ENCODE assay signal across 23 cellular contexts in genomic region chr15:80157215-80157614, GRCh38. TPM values are rescaled to one million over a fixed set of nuclear protein-coding genes. Genes with fewer than 3 reads are reported as not detected.
DNase-seq lines count a peak whose midpoint lies in the region; TF ChIP-seq lines count a peak whose summit lies in the region.
"Had no signal": no experiment of that assay in that cellular context is flagged by ENCODE, and none has a peak within 500 bp of the region (broad histone marks: within the 10 kb centered on the region; RNA-seq: fewer than 3 reads in every experiment).

No MANE protein-coding gene starts in this region.

- peaks cover 9% of the 10 kb centered on the region for H3K27me3 Mint-ChIP-seq in neural progenitor cell (ENCODE audit: insufficient read depth, low read depth)
- H3K27me3 Mint-ChIP-seq: T-cell had no signal

- no peak overlapping the region for H3K4me3 Mint-ChIP-seq in neural progenitor cell
- H3K4me3 Mint-ChIP-seq: CD14-positive monocyte, H9, HFFc6, T-cell had no signal

- H3K27ac ChIP-seq in hepatocyte (peak overlapping the region; percentile 29), neural progenitor cell (no peak overlapping the region)
- H3K27ac ChIP-seq: GM23248, HL-60, KMS-11, SJCRH30 had no signal

- peaks cover 28% of the 10 kb centered on the region for H3K4me1 Mint-ChIP-seq in neural progenitor cell

- H3K27me3 ChIP-seq in hepatocyte (no peaks in the 10 kb centered on the region), neural progenitor cell (peaks cover 10% of the 10 kb centered on the region), BE2C (no peaks in the 10 kb centered on the region)
- H3K27me3 ChIP-seq: SJCRH30 had no signal

- no peak overlapping the region for H3K9ac ChIP-seq in neural progenitor cell
- H3K9ac ChIP-seq: GM23248, KMS-11 had no signal

- H4K20me1 ChIP-seq in hepatocyte (ENCODE audit: insufficient read depth, poor library complexity, severe bottlenecking) (no peaks in the 10 kb centered on the region), neural progenitor cell (ENCODE audit: low read depth) (no peaks in the 10 kb centered on the region)

- H3K9me2 ChIP-seq in hepatocyte (replicated peaks; ENCODE audit: insufficient read depth): no peaks in the 10 kb centered on the region

- H3K9me3 Mint-ChIP-seq in neural progenitor cell: no peaks in the 10 kb centered on the region
- H3K9me3 Mint-ChIP-seq: CD14-positive monocyte, H9, HFFc6, T-cell had no signal

- H3K36me3 Mint-ChIP-seq in neural progenitor cell: no peaks in the 10 kb centered on the region

- H2AFZ ChIP-seq in hepatocyte (no peak overlapping the region), neural progenitor cell (replicated peaks) (no peak overlapping the region)
- H2AFZ ChIP-seq: GM23248 had no signal

- no peak overlapping the region for H3K27ac Mint-ChIP-seq in neural progenitor cell
- H3K27ac Mint-ChIP-seq: H9, HFFc6, T-cell had no signal

- peaks cover 12% of the 10 kb centered on the region for H3K79me2 ChIP-seq in hepatocyte
- H3K79me2 ChIP-seq in neural progenitor cell (ENCODE audit: low read depth): no peaks in the 10 kb centered on the region

- H3K4me3 ChIP-seq in hepatocyte (no peak overlapping the region), neural progenitor cell (no peak overlapping the region), BE2C (ENCODE audit: low read depth, low read length) (no peak overlapping the region)
- H3K4me3 ChIP-seq: GM12878, GM23248, SJCRH30 had no signal

- H3K4me1 ChIP-seq in hepatocyte (ENCODE audit: insufficient read depth): peaks cover 36% of the 10 kb centered on the region
- peaks cover 5% of the 10 kb centered on the region for H3K4me1 ChIP-seq in neural progenitor cell
- no peaks in the 10 kb centered on the region; the same call in 1 of the 2 replicates for H3K4me1 ChIP-seq in BE2C

- H3K4me2 ChIP-seq in hepatocyte (no peak overlapping the region), neural progenitor cell (no peak overlapping the region)
- H3K4me2 ChIP-seq: KMS-11 had no signal

- peaks cover 8% of the 10 kb centered on the region for H3F3A ChIP-seq in neural progenitor cell (ENCODE audit: low read depth)

- DNase-seq in NCI-H82 (lab: John Stamatoyannopoulos, UW): peak; percentile 34
- no peak for DNase-seq in NCI-H82 treated with DMSO at 0.1 percent for 48 hours (lab: John Stamatoyannopoulos, UW; ENCODE audit: unreplicated experiment)
- peak; percentile 17 for DNase-seq in NCI-H1694 (lab: John Stamatoyannopoulos, UW)
- DNase-seq in hepatocyte (ENCODE audit: low spot score): no peak
- DNase-seq in neural progenitor cell (ENCODE audit: low spot score): peak; percentile 38
- no peak for DNase-seq in BE2C
- DNase-seq in NCI-H510A treated with DMSO at 0.1 percent for 48 hours (lab: John Stamatoyannopoulos, UW): no peak
- DNase-seq in COLO829 (ENCODE audit: low spot score): no peak
- DNase-seq: 8988T; DND-41; GM23248; H9; HFFc6; NCI-H1105 treated with DMSO at 0.1 percent for 48 hours; NCI-H2081 treated with DMSO at 0.1 percent for 48 hours; NCI-H526; NK-92 treated with Interleukin-12 subunit alpha and Interleukin-12 subunit beta, amount 100 ng/mL, for 24 hours; SJCRH30; T-cell had no signal

- TF ChIP-seq CTCF in hepatocyte (IDR thresholded peaks at IDR 0.05; ENCODE audit: poor library complexity): no peak
- no peak for TF ChIP-seq CTCF in neural progenitor cell (IDR thresholded peaks at IDR 0.05)
- no peak for TF ChIP-seq CTCF in BE2C (IDR thresholded peaks at IDR 0.05; ENCODE audit: low read depth, low read length)

- 63% methylated on average over 5 of the region's 5 CpGs for WGBS in hepatocyte (ENCODE audit: low lambda C conversion rate, missing lambda C conversion rate)

- H3K9me3 ChIP-seq in hepatocyte (ENCODE audit: low read depth): no peaks in the 10 kb centered on the region
- H3K9me3 ChIP-seq in neural progenitor cell (ENCODE audit: low read depth): no peaks in the 10 kb centered on the region
- H3K9me3 ChIP-seq in BE2C: no peaks in the 10 kb centered on the region
- H3K9me3 ChIP-seq: SJCRH30 had no signal

- H3K36me3 ChIP-seq in hepatocyte (replicated peaks; ENCODE audit: insufficient read depth, low read depth) (no peaks in the 10 kb centered on the region), neural progenitor cell (no peaks in the 10 kb centered on the region), BE2C (no peaks in the 10 kb centered on the region; the same call in 1 of the 2 replicates)
- H3K36me3 ChIP-seq: SJCRH30 had no signal

RNA-seq across cellular contexts. Expression of gene FAH, which starts 4.4 kb away (rescaled TPM):
- total RNA-seq in hepatocyte (58.0 and 235 TPM in 2 replicates), neural progenitor cell (ENCODE audit: low replicate concordance) (8.3 and 15.3 TPM in 2 replicates)
- polyA plus RNA-seq in hepatocyte: 88.1 and 90.5 TPM in 2 replicates
- polyA plus RNA-seq in BE2C (2012; ENCODE audit: insufficient read depth, insufficient read length, low read depth): 7.1 TPM

Comparison
In these comparisons a context has a peak if more than half of its experiments do, and no peak if none do; other contexts are left out.
1. DNase-seq: peak in NCI-H82 (single experiment), NCI-H1694 (single experiment) and neural progenitor cell (single experiment); none in NCI-H82 treated with DMSO at 0.1 percent for 48 hours (single experiment), hepatocyte (single experiment), BE2C (single experiment), NCI-H510A treated with DMSO at 0.1 percent for 48 hours (single experiment) and COLO829 (single experiment).